8 cellular contexts compared by ENCODE assay signal in the genomic region with DNA sequence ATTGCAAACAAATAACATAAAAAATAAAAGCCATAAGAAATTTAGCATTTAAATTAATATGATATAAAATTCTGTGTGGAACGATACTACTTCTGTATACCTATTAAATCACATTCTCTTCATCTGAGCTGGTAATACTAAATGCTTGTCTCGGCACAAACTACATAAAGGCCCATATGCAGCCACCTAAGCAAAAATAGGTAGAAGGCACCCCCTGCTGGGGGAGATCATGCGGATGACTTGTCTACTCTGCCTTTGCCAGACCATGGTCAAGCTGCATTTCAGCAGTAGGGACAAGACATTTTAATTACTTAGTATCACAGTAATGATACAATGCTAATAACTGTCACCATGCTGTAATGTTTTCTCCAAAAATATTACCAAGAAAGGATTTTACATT.
DNase-seq lines count a peak whose midpoint lies in the region; ATAC-seq and TF ChIP-seq lines count a peak whose summit lies in the region.

No MANE protein-coding gene starts in this region.

- 15 to 36% methylated on average over 3 of the region's 3 CpGs for WGBS in sigmoid colon, 2 donors

- TF ChIP-seq POLR2A in sigmoid colon (IDR thresholded peaks at IDR 0.05) = no peak

- H3K27me3 ChIP-seq in sigmoid colon = no peaks in the 10 kb centered on the region

- peak; percentile 66 for ATAC-seq in HG02571 (IDR thresholded peaks at IDR 0.05; ENCODE audit: unreplicated experiment)
- ATAC-seq in HG03196 (IDR thresholded peaks at IDR 0.05; ENCODE audit: unreplicated experiment) = no peak

- no peaks in the 10 kb centered on the region for H3K36me3 ChIP-seq in sigmoid colon

- H3K27ac ChIP-seq in VCaP (no peak overlapping the region), sigmoid colon (no peak overlapping the region)

- H3K4me3 ChIP-seq in sigmoid colon = no peak overlapping the region

- H3K4me1 ChIP-seq in sigmoid colon = no peaks in the 10 kb centered on the region

- TF ChIP-seq EP300 in sigmoid colon (IDR thresholded peaks at IDR 0.05) = no peak

- peak; percentile 74 for DNase-seq in ELF-1 (ENCODE audit: low read depth, low spot score)
- DNase-seq in NCI-H1930 (lab: John Stamatoyannopoulos, UW) = peak; percentile 26 to 41
- peak; percentile 58 for DNase-seq in iPS DF 4.7 (ENCODE audit: extremely low read depth, low spot score)
- DNase-seq in superior temporal gyrus (ENCODE audit: extremely low spot score) = peak; percentile 82
- no peak for DNase-seq in sigmoid colon

- intact Hi-C loops in sigmoid colon (cut with DNase I) = no loop called here

- TF ChIP-seq CTCF in VCaP (conservative IDR thresholded peaks at IDR 0.05) (peak; percentile 76), sigmoid colon (IDR thresholded peaks at IDR 0.05) (no peak)

- H3K9me3 ChIP-seq in sigmoid colon = no peaks in the 10 kb centered on the region
